1 cellular context compared by ENCODE assay signal in the genomic region with DNA sequence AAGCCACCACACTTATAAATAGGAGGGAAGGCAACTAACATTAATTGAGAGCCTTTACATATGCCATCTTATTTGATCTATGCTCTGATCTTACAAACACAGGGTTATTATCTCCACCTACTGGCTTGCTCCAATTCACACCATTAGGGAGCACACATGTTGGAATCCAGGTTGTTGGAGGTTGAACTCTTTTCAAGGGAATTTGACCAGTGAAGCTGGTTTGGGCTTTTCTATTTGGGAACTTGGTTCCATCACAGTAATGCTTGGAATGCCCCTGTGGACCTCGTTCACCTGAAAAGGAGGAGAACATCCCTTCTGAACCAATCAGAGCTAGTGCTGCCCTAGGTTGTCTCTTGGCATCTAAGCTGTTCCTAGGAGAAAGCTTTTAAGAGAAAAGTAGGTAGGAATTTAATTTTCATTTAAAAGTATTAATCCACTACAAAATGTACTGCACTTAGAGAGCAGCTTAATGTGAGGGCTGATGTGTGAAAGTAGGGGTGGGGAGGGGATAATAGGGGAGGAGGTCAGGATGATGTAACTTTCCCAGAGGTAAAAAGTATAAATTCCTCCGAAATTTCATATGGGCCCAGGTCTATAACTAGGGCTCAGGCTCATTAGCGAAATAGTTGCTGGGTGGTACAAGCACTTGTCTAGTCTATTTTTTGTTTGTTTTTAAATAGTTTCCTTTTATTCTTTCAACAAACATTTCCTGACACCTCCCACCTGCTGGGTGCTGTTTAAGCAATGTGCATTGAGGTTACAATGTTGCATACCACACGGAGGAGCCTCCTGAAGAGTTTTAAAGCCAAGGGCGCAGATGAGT.
A peak's percentile ranks its signal among the peaks of the same experiment; 100 is the strongest.
TF ChIP-seq lines count a peak whose summit lies in the region.

No MANE protein-coding gene starts in this region.

TF ChIP-seq in K562, 482 proteins besides CTCF, POLR2A, EP300 and RAD21:
- TF ChIP-seq MTA3 (IDR thresholded peaks at IDR 0.05; ENCODE audit: borderline replicate concordance) (no peak), STAT5A (IDR thresholded peaks at IDR 0.05; ENCODE audit: borderline replicate concordance, low read length) (no peak), HMG20A (CRISPR knock-in tag; conservative IDR thresholded peaks at IDR 0.05) (no peak), ARNT (IDR thresholded peaks at IDR 0.05) (no peak), CBFB (CRISPR knock-in tag; IDR thresholded peaks at IDR 0.05) (no peak), TBL1XR1 (IDR thresholded peaks at IDR 0.05; ENCODE audit: low read length in 2 of 2) (no peak), CEBPG (CRISPR knock-in tag; IDR thresholded peaks at IDR 0.05) (no peak), CEBPG (tag; conservative IDR thresholded peaks at IDR 0.05 in 1 of 2, IDR thresholded peaks at IDR 0.05 in 1 of 2) (peak in 1 of 2 experiments; percentile 61; a peak in 2 of 4 replicates), ZSCAN32 (CRISPR knock-in tag; IDR thresholded peaks at IDR 0.05) (no peak)
- TF ChIP-seq, protein P1, sequence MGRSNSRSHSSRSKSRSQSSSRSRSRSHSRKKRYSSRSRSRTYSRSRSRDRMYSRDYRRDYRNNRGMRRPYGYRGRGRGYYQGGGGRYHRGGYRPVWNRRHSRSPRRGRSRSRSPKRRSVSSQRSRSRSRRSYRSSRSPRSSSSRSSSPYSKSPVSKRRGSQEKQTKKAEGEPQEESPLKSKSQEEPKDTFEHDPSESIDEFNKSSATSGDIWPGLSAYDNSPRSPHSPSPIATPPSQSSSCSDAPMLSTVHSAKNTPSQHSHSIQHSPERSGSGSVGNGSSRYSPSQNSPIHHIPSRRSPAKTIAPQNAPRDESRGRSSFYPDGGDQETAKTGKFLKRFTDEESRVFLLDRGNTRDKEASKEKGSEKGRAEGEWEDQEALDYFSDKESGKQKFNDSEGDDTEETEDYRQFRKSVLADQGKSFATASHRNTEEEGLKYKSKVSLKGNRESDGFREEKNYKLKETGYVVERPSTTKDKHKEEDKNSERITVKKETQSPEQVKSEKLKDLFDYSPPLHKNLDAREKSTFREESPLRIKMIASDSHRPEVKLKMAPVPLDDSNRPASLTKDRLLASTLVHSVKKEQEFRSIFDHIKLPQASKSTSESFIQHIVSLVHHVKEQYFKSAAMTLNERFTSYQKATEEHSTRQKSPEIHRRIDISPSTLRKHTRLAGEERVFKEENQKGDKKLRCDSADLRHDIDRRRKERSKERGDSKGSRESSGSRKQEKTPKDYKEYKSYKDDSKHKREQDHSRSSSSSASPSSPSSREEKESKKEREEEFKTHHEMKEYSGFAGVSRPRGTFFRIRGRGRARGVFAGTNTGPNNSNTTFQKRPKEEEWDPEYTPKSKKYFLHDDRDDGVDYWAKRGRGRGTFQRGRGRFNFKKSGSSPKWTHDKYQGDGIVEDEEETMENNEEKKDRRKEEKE (IDR thresholded peaks at IDR 0.05; ENCODE audit: borderline replicate concordance in 1 of 2, control insufficient read depth in 1 of 2, low read depth in 2 of 2, low read length in 1 of 2), result no peak
- TF ChIP-seq, protein P2, sequence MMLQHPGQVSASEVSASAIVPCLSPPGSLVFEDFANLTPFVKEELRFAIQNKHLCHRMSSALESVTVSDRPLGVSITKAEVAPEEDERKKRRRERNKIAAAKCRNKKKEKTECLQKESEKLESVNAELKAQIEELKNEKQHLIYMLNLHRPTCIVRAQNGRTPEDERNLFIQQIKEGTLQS (IDR thresholded peaks at IDR 0.05), result peak; percentile 55; the same call in 1 of the 2 replicates
- TF ChIP-seq, protein P2 (CRISPR knock-in tag; conservative IDR thresholded peaks at IDR 0.05), result no peak
